In genomic region chr20:20573797-20574196, GRCh38 we compare ENCODE assay signal across 17 cellular contexts.
A peak's percentile ranks its signal among the peaks of the same experiment; 100 is the strongest.
DNase-seq lines count a peak whose midpoint lies in the region; ATAC-seq and TF ChIP-seq lines count a peak whose summit lies in the region.
"Had no signal": no experiment of that assay in that cellular context is flagged by ENCODE, and none has a peak within 500 bp of the region (broad histone marks: within the 10 kb centered on the region; RNA-seq: fewer than 3 reads in every experiment).

No MANE protein-coding gene starts in this region.

- DNase-seq in NCI-H2029 (lab: John Stamatoyannopoulos, UW) (peak; percentile 1), NCI-H2029 treated with DMSO at 0.1 percent for 48 hours (lab: John Stamatoyannopoulos, UW) (no peak), LNCaP clone FGC (ENCODE audit: low read depth) (peak; percentile 70), vagina (ENCODE audit: extremely low spot score in 2 of 2) (no peak), cerebellar cortex (ENCODE audit: low spot score) (no peak)
- no peak for DNase-seq in central memory CD8-positive, alpha-beta T cell (ENCODE audit: low spot score in 2 of 2)
- DNase-seq: 8988T; C1 segment of cervical spinal cord; Calu3; CD4-positive, alpha-beta memory T cell; COR-L47; DMS153; DMS79 treated with DMSO at 0.1 percent for 48 hours; GF-D8; H9; HFFc6 had no signal

- no peak for TF ChIP-seq POLR2A in vagina (IDR thresholded peaks at IDR 0.05)

- no peak for ATAC-seq in central memory CD8-positive, alpha-beta T cell (replicated peaks; ENCODE audit: extremely low read depth, poor library complexity, severe bottlenecking)
- ATAC-seq: GM23338 had no signal

- H3K4me1 Mint-ChIP-seq in central memory CD8-positive, alpha-beta T cell: no peaks in the 10 kb centered on the region
- H3K4me1 Mint-ChIP-seq: CD4-positive, alpha-beta memory T cell had no signal

- no peak overlapping the region for H3K4me3 Mint-ChIP-seq in central memory CD8-positive, alpha-beta T cell
- H3K4me3 Mint-ChIP-seq: CD4-positive, alpha-beta memory T cell; GM23338; H9; HFFc6 had no signal

- H3K4me1 ChIP-seq in vagina: no peaks in the 10 kb centered on the region

- H3K9me3 Mint-ChIP-seq in central memory CD8-positive, alpha-beta T cell: no peaks in the 10 kb centered on the region
- H3K9me3 Mint-ChIP-seq: CD4-positive, alpha-beta memory T cell; GM23338; H9; HFFc6 had no signal

- no peaks in the 10 kb centered on the region for H3K27me3 Mint-ChIP-seq in central memory CD8-positive, alpha-beta T cell
- H3K27me3 Mint-ChIP-seq: CD4-positive, alpha-beta memory T cell had no signal

- peaks cover 23% of the 10 kb centered on the region for H3K36me3 Mint-ChIP-seq in central memory CD8-positive, alpha-beta T cell (ENCODE audit: insufficient read depth)

- intact Hi-C loops in vagina (cut with DNase I): no loop called here

- H3K27me3 ChIP-seq in vagina: no peaks in the 10 kb centered on the region

- no peaks in the 10 kb centered on the region for H3K9me3 ChIP-seq in vagina

- H3K27ac ChIP-seq in vagina: no peak overlapping the region

- TF ChIP-seq CTCF in LNCaP clone FGC (IDR thresholded peaks at IDR 0.05; ENCODE audit: control insufficient read depth, extremely low read depth, insufficient read depth): no peak
- no peak for TF ChIP-seq CTCF in vagina (IDR thresholded peaks at IDR 0.05)

- peak overlapping the region; percentile 74 for H3K27ac Mint-ChIP-seq in central memory CD8-positive, alpha-beta T cell (ENCODE audit: low read depth)
- H3K27ac Mint-ChIP-seq: CD4-positive, alpha-beta memory T cell; GM23338; HFFc6 had no signal

- H3K4me3 ChIP-seq in LNCaP clone FGC (ENCODE audit: low read depth, low read length) (no peak overlapping the region), vagina (no peak overlapping the region)
- H3K4me3 ChIP-seq: GM23338 had no signal

- peaks cover 0 to 8% of the 10 kb centered on the region in 2 donors for H3K36me3 ChIP-seq in vagina

Comparison
In these comparisons a context has a peak if more than half of its experiments do, and no peak if none do; other contexts are left out.
1. DNase-seq: peak in NCI-H2029 (single experiment) and LNCaP clone FGC (single experiment); none in NCI-H2029 treated with DMSO at 0.1 percent for 48 hours (single experiment), central memory CD8-positive, alpha-beta T cell (0 of 2), vagina (0 of 2) and cerebellar cortex (single experiment).